In the genomic region with DNA sequence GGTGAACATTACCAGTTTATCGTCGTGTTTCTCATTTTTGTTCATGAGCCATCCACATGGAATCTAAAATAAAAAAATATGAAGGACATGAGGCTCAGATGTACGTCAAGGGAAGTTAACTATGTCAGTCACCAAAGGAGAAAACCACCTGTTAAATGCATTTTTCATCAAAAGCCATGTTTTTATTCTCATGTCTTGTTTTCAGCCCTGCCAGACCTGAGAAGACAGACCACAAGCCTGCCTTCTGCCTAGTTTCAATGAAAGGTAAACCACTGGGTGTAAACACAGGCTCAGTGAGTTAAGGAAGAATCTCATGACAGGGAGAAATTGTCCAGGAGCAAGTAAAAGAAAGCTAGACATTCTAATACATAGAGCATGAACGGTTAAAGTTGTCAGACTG, we compare ENCODE assay signal across 12 cellular contexts. TPM values are rescaled to one million over a fixed set of nuclear protein-coding genes. Genes with fewer than 3 reads are reported as not detected.
DNase-seq lines count a peak whose midpoint lies in the region; ATAC-seq and TF ChIP-seq lines count a peak whose summit lies in the region.
"Had no signal": no experiment of that assay in that cellular context is flagged by ENCODE, and none has a peak within 500 bp of the region (broad histone marks: within the 10 kb centered on the region; RNA-seq: fewer than 3 reads in every experiment).

No MANE protein-coding gene starts in this region.

- H3K27ac Mint-ChIP-seq in CD8-positive, alpha-beta T cell = peak overlapping the region; percentile 60
- H3K27ac Mint-ChIP-seq in T-cell = peak overlapping the region; percentile 82 to 83
- peak overlapping the region in 5 of 9 donors; percentile 37 to 89 (median 69) for H3K27ac Mint-ChIP-seq in naive thymus-derived CD4-positive, alpha-beta T cell
- no peak overlapping the region for H3K27ac Mint-ChIP-seq in endodermal cell

- no peaks in the 10 kb centered on the region for H3K9me3 ChIP-seq in CD8-positive, alpha-beta T cell (ENCODE audit: low read length)
- H3K9me3 ChIP-seq in naive thymus-derived CD4-positive, alpha-beta T cell (ENCODE audit: control insufficient read depth in 2 of 3, low read length in 3 of 3) = no peaks in the 10 kb centered on the region
- H3K9me3 ChIP-seq in endodermal cell (ENCODE audit: control insufficient read depth, low read length) = no peaks in the 10 kb centered on the region
- H3K9me3 ChIP-seq: BLaER1 treated with 17β-estradiol and CSF1 and Interleukin-3, amounts not matched to agents 10 nM and 100 nM; Peyer's patch; SJSA1 had no signal

- no peak for DNase-seq in CD8-positive, alpha-beta T cell
- DNase-seq in T-cell (no peak), endodermal cell (no peak), NCI-H2029 treated with DMSO at 0.1 percent for 48 hours (lab: John Stamatoyannopoulos, UW) (no peak), SKM-1 treated with dmso at 0.1 percent for 144 hours (lab: John Stamatoyannopoulos, UW; ENCODE audit: unreplicated experiment) (no peak)
- peak in 1 of 9 donors; percentile 14 for DNase-seq in naive thymus-derived CD4-positive, alpha-beta T cell
- DNase-seq: NCI-H1092 treated with DMSO at 0.1 percent for 48 hours; NK-92 treated with Interleukin-12 subunit alpha and Interleukin-12 subunit beta, amount 100 ng/mL, for 24 hours; Peyer's patch had no signal

- no peaks in the 10 kb centered on the region for H3K27me3 Mint-ChIP-seq in CD8-positive, alpha-beta T cell (ENCODE audit: low read depth)
- no peaks in the 10 kb centered on the region for H3K27me3 Mint-ChIP-seq in T-cell
- peaks cover 0 to 6% (median 0%) of the 10 kb centered on the region in 5 donors for H3K27me3 Mint-ChIP-seq in naive thymus-derived CD4-positive, alpha-beta T cell
- no peaks in the 10 kb centered on the region for H3K27me3 Mint-ChIP-seq in endodermal cell (ENCODE audit: insufficient read depth)

- no peak for TF ChIP-seq CTCF in CD8-positive, alpha-beta T cell (IDR thresholded peaks at IDR 0.05)
- TF ChIP-seq CTCF in endodermal cell (conservative IDR thresholded peaks at IDR 0.05) = no peak

- H3K4me1 ChIP-seq in CD8-positive, alpha-beta T cell (ENCODE audit: insufficient read depth, low read length) = peaks cover 3% of the 10 kb centered on the region
- peaks cover 11 to 33% of the 10 kb centered on the region in 2 donors for H3K4me1 ChIP-seq in naive thymus-derived CD4-positive, alpha-beta T cell (ENCODE audit: control insufficient read depth in 2 of 2, insufficient read depth in 2 of 2, low read length in 2 of 2)
- H3K4me1 ChIP-seq in endodermal cell (ENCODE audit: control insufficient read depth, insufficient read depth, low read length) = no peaks in the 10 kb centered on the region
- H3K4me1 ChIP-seq: BLaER1 treated with 17β-estradiol and CSF1 and Interleukin-3, amounts not matched to agents 10 nM and 100 nM; Peyer's patch had no signal

- H3K4me3 ChIP-seq in CD8-positive, alpha-beta T cell (ENCODE audit: low read depth, low read length) = no peak overlapping the region
- H3K4me3 ChIP-seq in naive thymus-derived CD4-positive, alpha-beta T cell (ENCODE audit: low read length) = no peak overlapping the region
- H3K4me3 ChIP-seq in endodermal cell (ENCODE audit: low read length) = no peak overlapping the region
- H3K4me3 ChIP-seq: BLaER1 treated with 17β-estradiol and CSF1 and Interleukin-3, amounts not matched to agents 10 nM and 100 nM; Peyer's patch; SJSA1 had no signal

- WGBS in endodermal cell (ENCODE audit: insufficient coverage in 1 of 2, insufficient read length in 1 of 2), 2 experiments = 89 to 90% methylated on average over 4 of the region's 4 CpGs

- no peaks in the 10 kb centered on the region for H3K9me3 Mint-ChIP-seq in CD8-positive, alpha-beta T cell
- no peaks in the 10 kb centered on the region for H3K9me3 Mint-ChIP-seq in T-cell
- peaks cover 0 to 2% (median 0%) of the 10 kb centered on the region in 11 donors for H3K9me3 Mint-ChIP-seq in naive thymus-derived CD4-positive, alpha-beta T cell
- H3K9me3 Mint-ChIP-seq in endodermal cell = no peaks in the 10 kb centered on the region

- CTCF ChIA-PET in CD8-positive, alpha-beta T cell (lab: Charles Lee) = interaction anchor here (0.7 to 1.4 kb wide), 3 partner anchors 17 to 24 kb away, joined by 3 to 6 read pairs (median 3); no protein-coding TSS in a partner anchor
- CTCF ChIA-PET in T-cell (lab: Charles Lee) = interaction anchor here in 1 of 2 donors (0.8 to 1.6 kb wide), 3 partner anchors 11 to 21 kb away, joined by 3 to 4 read pairs (median 3); no protein-coding TSS in a partner anchor
- CTCF ChIA-PET in naive thymus-derived CD4-positive, alpha-beta T cell (lab: Charles Lee) = interaction anchor here (0.7 kb wide), 2 partner anchors 12 to 254 kb away, joined by 3 read pairs; no protein-coding TSS in a partner anchor

- no peak overlapping the region for H3K4me3 Mint-ChIP-seq in CD8-positive, alpha-beta T cell
- no peak overlapping the region for H3K4me3 Mint-ChIP-seq in T-cell
- peak overlapping the region in 2 of 10 donors; percentile 0 to 44 for H3K4me3 Mint-ChIP-seq in naive thymus-derived CD4-positive, alpha-beta T cell
- H3K4me3 Mint-ChIP-seq in endodermal cell = no peak overlapping the region

- H3K27ac ChIP-seq in CD8-positive, alpha-beta T cell (ENCODE audit: low read depth, low read length) = no peak overlapping the region
- H3K27ac ChIP-seq in naive thymus-derived CD4-positive, alpha-beta T cell (ENCODE audit: low read depth, low read length) = no peak overlapping the region
- H3K27ac ChIP-seq in endodermal cell (ENCODE audit: low read depth, low read length) = no peak overlapping the region
- H3K27ac ChIP-seq: BLaER1 treated with 17β-estradiol and CSF1 and Interleukin-3, amounts not matched to agents 10 nM and 100 nM; SJSA1 had no signal

- no peaks in the 10 kb centered on the region for H3K27me3 ChIP-seq in CD8-positive, alpha-beta T cell (ENCODE audit: insufficient read depth, low read length)
- H3K27me3 ChIP-seq in naive thymus-derived CD4-positive, alpha-beta T cell (ENCODE audit: control insufficient read depth in 2 of 2, insufficient read depth in 2 of 2, low read length in 2 of 2) = no peaks in the 10 kb centered on the region
- H3K27me3 ChIP-seq in endodermal cell (ENCODE audit: control insufficient read depth, insufficient read depth, low read length, poor library complexity, severe bottlenecking) = no peaks in the 10 kb centered on the region
- H3K27me3 ChIP-seq: BLaER1 treated with 17β-estradiol and CSF1 and Interleukin-3, amounts not matched to agents 10 nM and 100 nM; Peyer's patch had no signal

- H3K36me3 Mint-ChIP-seq in CD8-positive, alpha-beta T cell = no peaks in the 10 kb centered on the region
- no peaks in the 10 kb centered on the region for H3K36me3 Mint-ChIP-seq in T-cell
- H3K36me3 Mint-ChIP-seq in naive thymus-derived CD4-positive, alpha-beta T cell = peaks cover 0 to 4% (median 0%) of the 10 kb centered on the region in 5 donors
- no peaks in the 10 kb centered on the region for H3K36me3 Mint-ChIP-seq in endodermal cell (ENCODE audit: low read depth)

- peaks cover 22% of the 10 kb centered on the region for H3K4me1 Mint-ChIP-seq in CD8-positive, alpha-beta T cell (ENCODE audit: low read depth)
- H3K4me1 Mint-ChIP-seq in T-cell = peaks cover 21 to 31% (median 23%) of the 10 kb centered on the region in 3 donors
- peaks cover 16 to 44% (median 28%) of the 10 kb centered on the region in 7 donors for H3K4me1 Mint-ChIP-seq in naive thymus-derived CD4-positive, alpha-beta T cell
- peaks cover 6% of the 10 kb centered on the region for H3K4me1 Mint-ChIP-seq in endodermal cell

- no peaks in the 10 kb centered on the region for H3K36me3 ChIP-seq in CD8-positive, alpha-beta T cell (ENCODE audit: insufficient read depth, low read length)
- H3K36me3 ChIP-seq in naive thymus-derived CD4-positive, alpha-beta T cell (ENCODE audit: control insufficient read depth in 2 of 3, insufficient read depth in 3 of 3, low read length in 3 of 3) = no peaks in the 10 kb centered on the region
- no peaks in the 10 kb centered on the region for H3K36me3 ChIP-seq in endodermal cell (ENCODE audit: control insufficient read depth, insufficient read depth, low read length)
- H3K36me3 ChIP-seq: BLaER1 treated with 17β-estradiol and CSF1 and Interleukin-3, amounts not matched to agents 10 nM and 100 nM; Peyer's patch; SJSA1 had no signal

- intact Hi-C loops in CD8-positive, alpha-beta T cell (cut with DNase I, micrococcal nuclease) = loop anchor here in 1 of 2 experiments (10.0 kb wide), 1 partner anchor 938 kb away; the partner anchor contains the start of gene BLTP1
- intact Hi-C loops in naive thymus-derived CD4-positive, alpha-beta T cell (cut with micrococcal nuclease) = loop anchor here in 1 of 2 donors (5.0 kb wide), 1 partner anchor 36 kb away; no protein-coding TSS in a partner anchor

- no peak overlapping the region for H3K9ac ChIP-seq in endodermal cell (ENCODE audit: extremely low read depth, low read length, poor library complexity, severe bottlenecking)
- H3K9ac ChIP-seq: BLaER1 treated with 17β-estradiol and CSF1 and Interleukin-3, amounts not matched to agents 10 nM and 100 nM had no signal

- ATAC-seq in CD8-positive, alpha-beta T cell = peak; percentile 70
- peak; percentile 67 for ATAC-seq in GM18511 (IDR thresholded peaks at IDR 0.05; ENCODE audit: unreplicated experiment)
- peak in 3 of 4 experiments; percentile 30 to 65 (median 56) for ATAC-seq in T-cell (replicated peaks in 1 of 4)
- ATAC-seq in naive thymus-derived CD4-positive, alpha-beta T cell = peak; percentile 50

- POLR2A ChIA-PET in CD8-positive, alpha-beta T cell (lab: Charles Lee) = interaction anchor here (1.4 kb wide), 1 partner anchor 17 kb away, joined by 6 read pairs; no protein-coding TSS in a partner anchor
- POLR2A ChIA-PET in T-cell (lab: Charles Lee) = interaction anchor here (0.7 kb wide), 2 partner anchors 17 to 39 kb away, joined by 3 read pairs; no protein-coding TSS in a partner anchor
- POLR2A ChIA-PET in naive thymus-derived CD4-positive, alpha-beta T cell (lab: Charles Lee) = interaction anchor here (0.9 kb wide), 1 partner anchor 17 kb away, joined by 3 read pairs; no protein-coding TSS in a partner anchor

RNA-seq across cellular contexts. Expression of gene TNIP3, which starts 52.3 kb away (rescaled TPM):
- total RNA-seq in CD8-positive, alpha-beta T cell = under 1 TPM; 0.62 to 1.00 TPM
- total RNA-seq in T-cell (1 to 10 TPM; 1.2 to 2.0 (median 1.2) TPM), endodermal cell (under 1 TPM in 1 of 2 donors, not detected in 1; 0.11 TPM)
- 1 to 10 TPM in 2 of 5 experiments, under 1 TPM in 3; 0.57 to 1.8 (median 0.90) TPM for total RNA-seq in naive thymus-derived CD4-positive, alpha-beta T cell
- polyA plus RNA-seq in naive thymus-derived CD4-positive, alpha-beta T cell = under 1 TPM; 0.30 to 0.62 TPM
- not detected for polyA plus RNA-seq in endodermal cell (2013, experiment 1 of 2)
- not detected for polyA plus RNA-seq in endodermal cell (2013, experiment 2 of 2)
